In genomic region chrX:31265383-31265782, GRCh38 we compare ENCODE assay signal across 19 cellular contexts.
DNase-seq lines count a peak whose midpoint lies in the region; ATAC-seq and TF ChIP-seq lines count a peak whose summit lies in the region.
"Had no signal": no experiment of that assay in that cellular context is flagged by ENCODE, and none has a peak within 500 bp of the region (broad histone marks: within the 10 kb centered on the region; RNA-seq: fewer than 3 reads in every experiment).

No MANE protein-coding gene starts in this region.

- peaks cover 0 to 3% (median 2%) of the 10 kb centered on the region in 3 donors for H3K4me1 Mint-ChIP-seq in T-cell

- H3K4me3 Mint-ChIP-seq in T-cell = peak overlapping the region in 1 of 3 donors; percentile 58

- peaks cover 12 to 44% of the 10 kb centered on the region in 2 donors for H3K27me3 Mint-ChIP-seq in T-cell

- H3K27ac ChIP-seq in psoas muscle (no peak overlapping the region), foreskin keratinocyte (no peak overlapping the region)
- H3K27ac ChIP-seq: cardiac muscle cell, parathyroid adenoma, RWPE1, vagina had no signal

- H3K27ac Mint-ChIP-seq in T-cell = no peak overlapping the region
- H3K27ac Mint-ChIP-seq: activated CD4-positive, alpha-beta memory T cell treated with anti-CD3 and anti-CD28 coated beads for 36 hours had no signal

- H3K36me3 Mint-ChIP-seq in T-cell = no peaks in the 10 kb centered on the region
- H3K36me3 Mint-ChIP-seq: activated CD4-positive, alpha-beta memory T cell treated with anti-CD3 and anti-CD28 coated beads for 36 hours had no signal

- intact Hi-C loops in psoas muscle (cut with DNase I) = loop anchor here in 1 of 2 donors (10.0 kb wide), 1 partner anchor 389 kb away; no protein-coding TSS in a partner anchor

- ATAC-seq in psoas muscle (no peak), T-cell (replicated peaks in 1 of 4) (no peak), foreskin keratinocyte (no peak)

- H3K27me3 ChIP-seq in adipocyte (replicated peaks; ENCODE audit: control insufficient read depth, insufficient read depth, low read length) (peaks cover 4% of the 10 kb centered on the region), psoas muscle (ENCODE audit: insufficient read depth in 3 of 3, low read length in 2 of 3) (peaks cover 0 to 3% (median 0%) of the 10 kb centered on the region in 3 donors), foreskin keratinocyte (no peaks in the 10 kb centered on the region)
- H3K27me3 ChIP-seq: vagina had no signal

- H3K9me3 ChIP-seq in ES-I3 (ENCODE audit: control insufficient read depth, insufficient read depth, low read length) (no peaks in the 10 kb centered on the region), adipocyte (ENCODE audit: control insufficient read depth, low read length) (no peaks in the 10 kb centered on the region), psoas muscle (no peaks in the 10 kb centered on the region)
- H3K9me3 ChIP-seq: vagina had no signal

- H3K36me3 ChIP-seq in ES-I3 (ENCODE audit: insufficient read depth, low read length) (no peaks in the 10 kb centered on the region), adipocyte (ENCODE audit: control insufficient read depth, insufficient read depth, low read length, severe bottlenecking) (no peaks in the 10 kb centered on the region), psoas muscle (ENCODE audit: insufficient read depth in 1 of 2, low read depth in 1 of 2) (no peaks in the 10 kb centered on the region)
- H3K36me3 ChIP-seq: cardiac muscle cell, vagina had no signal

- CTCF ChIA-PET in T-cell (lab: Charles Lee) = no interaction called here

- POLR2A ChIA-PET in T-cell (lab: Charles Lee) = interaction anchor here in 1 of 2 donors (0.6 kb wide), 1 partner anchor 44 kb away, joined by 6 read pairs; no protein-coding TSS in a partner anchor

- H3K4me3 ChIP-seq in adipocyte (ENCODE audit: low read length) (peak overlapping the region; percentile 43), fibroblast of villous mesenchyme (ENCODE audit: low read depth, low read length) (peak overlapping the region; percentile 70), psoas muscle (peak overlapping the region; percentile 1)
- H3K4me3 ChIP-seq: K562 had no signal

- H3K4me1 ChIP-seq in ES-I3 (ENCODE audit: insufficient read depth, low read length) (peaks cover 9% of the 10 kb centered on the region), adipocyte (ENCODE audit: control insufficient read depth, insufficient read depth, low read length) (no peaks in the 10 kb centered on the region), psoas muscle (no peaks in the 10 kb centered on the region), foreskin keratinocyte (no peaks in the 10 kb centered on the region)
- H3K4me1 ChIP-seq: parathyroid adenoma, vagina had no signal

- no peaks in the 10 kb centered on the region for H3K9me3 Mint-ChIP-seq in T-cell
- H3K9me3 Mint-ChIP-seq: activated CD4-positive, alpha-beta memory T cell treated with anti-CD3 and anti-CD28 coated beads for 36 hours had no signal

- H3K9ac ChIP-seq in ES-I3 (ENCODE audit: low read depth, low read length) (peak overlapping the region; percentile 16; the same call in 1 of the 2 replicates), adipocyte (ENCODE audit: low read length) (no peak overlapping the region)
- H3K9ac ChIP-seq: parathyroid adenoma had no signal

- TF ChIP-seq CTCF in fibroblast of villous mesenchyme (IDR thresholded peaks at IDR 0.05; ENCODE audit: insufficient read depth, low read depth, low read length) (no peak), psoas muscle (IDR thresholded peaks at IDR 0.05) (no peak), foreskin keratinocyte (conservative IDR thresholded peaks at IDR 0.05) (no peak)

- no peak for DNase-seq in adipocyte (ENCODE audit: low read depth)
- no peak for DNase-seq in fibroblast of villous mesenchyme (ENCODE audit: low read depth)
- DNase-seq in psoas muscle = no peak
- DNase-seq in T-cell = no peak
- DNase-seq in HT-29 (ENCODE audit: low spot score) = no peak
- DNase-seq in SW 1271 (lab: John Stamatoyannopoulos, UW) = no peak
- DNase-seq in foreskin keratinocyte = no peak
- DNase-seq: activated CD4-positive, alpha-beta memory T cell treated with anti-CD3 and anti-CD28 coated beads for 36 hours; DMS79; hypothalamus; NCI-H1436 treated with DMSO at 0.1 percent for 48 hours; NCI-H524 treated with DMSO at 0.1 percent for 48 hours; stimulated activated CD8-positive, alpha-beta memory T cell treated with anti-CD3 and anti-CD28 coated beads, Interleukin-4, amount 100 ng/mL, for 48 hours had no signal

- 43 to 58% (median 48%) methylated on average over 7 of the region's 7 CpGs for WGBS in psoas muscle, 3 donors

Comparison
In these comparisons a context has a peak if more than half of its experiments do, and no peak if none do; other contexts are left out.
1. H3K4me3 ChIP-seq: peak in every context shown above with its lines; median percentile 70 in fibroblast of villous mesenchyme; 43 in adipocyte; 1 in psoas muscle.